Comparison of ENCODE assay signal across 15 cellular contexts in the genomic region with DNA sequence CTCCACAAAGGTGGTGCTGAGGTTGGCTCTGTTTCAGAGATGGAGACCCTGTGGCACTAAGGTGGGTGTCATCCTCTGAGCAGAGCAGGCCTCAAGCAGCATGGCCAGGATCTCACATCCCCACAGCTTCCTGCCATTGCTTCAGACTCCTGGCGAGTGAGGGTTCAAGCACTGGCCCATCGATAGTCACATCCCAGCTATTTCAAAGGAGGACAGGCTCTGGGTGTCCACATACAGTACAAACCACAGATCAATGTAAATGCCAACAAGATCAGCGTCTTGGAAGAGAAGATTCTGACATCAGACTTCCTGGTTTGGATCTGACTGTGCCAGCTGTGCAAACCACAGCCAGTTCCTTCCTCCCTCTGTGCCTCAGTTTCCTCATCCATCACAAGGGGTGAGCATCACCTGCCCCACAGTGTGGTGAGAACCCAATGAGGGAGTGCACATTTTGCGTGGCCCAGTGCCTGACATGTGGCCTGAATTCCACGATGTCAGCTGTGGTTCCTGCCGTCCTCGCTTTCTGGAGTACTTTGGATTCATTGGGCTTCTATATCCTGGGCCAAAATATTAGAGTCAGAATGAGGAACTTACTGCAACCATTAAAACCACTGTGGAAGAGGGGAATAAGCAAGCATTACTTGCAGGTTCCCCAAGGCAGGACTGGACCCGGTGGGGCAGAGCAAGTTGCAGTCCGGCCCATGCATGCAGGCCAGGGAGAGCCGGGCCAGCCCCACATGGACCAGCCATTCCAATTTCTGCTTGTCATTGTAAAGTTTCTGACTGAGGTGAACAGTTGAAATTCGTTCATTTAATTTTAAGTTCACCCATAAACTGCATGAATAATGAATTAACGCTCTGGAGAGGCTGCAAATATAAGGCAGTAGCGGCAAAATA.
A peak's percentile ranks its signal among the peaks of the same experiment; 100 is the strongest.
DNase-seq lines count a peak whose midpoint lies in the region; ATAC-seq and TF ChIP-seq lines count a peak whose summit lies in the region.
"Had no signal": no experiment of that assay in that cellular context is flagged by ENCODE, and none has a peak within 500 bp of the region (broad histone marks: within the 10 kb centered on the region; RNA-seq: fewer than 3 reads in every experiment).

No MANE protein-coding gene starts in this region.

- intact Hi-C loops in Calu3 (cut with micrococcal nuclease; ENCODE audit: unreplicated experiment) (no loop called here), sciatic nerve (cut with DNase I) (no loop called here)

- no peaks in the 10 kb centered on the region for H3K9me3 ChIP-seq in liver (ENCODE audit: control insufficient read depth in 4 of 4, low read length in 3 of 4)
- H3K9me3 ChIP-seq: BE2C had no signal

- no peaks in the 10 kb centered on the region for H3K27me3 ChIP-seq in liver (ENCODE audit: control insufficient read depth in 4 of 4, insufficient read depth in 4 of 4, low read length in 3 of 4)
- H3K27me3 ChIP-seq: BE2C, SJCRH30 had no signal

- H3K27me3 Mint-ChIP-seq in Calu3 (ENCODE audit: unreplicated experiment) (peaks cover 13% of the 10 kb centered on the region), WTC11 (ENCODE audit: low read depth) (0 out of 2 replicates have a peak, but pooled peaks cover 3% of the 10 kb centered on the region)

- H3K4me3 Mint-ChIP-seq in Calu3 (ENCODE audit: low read depth, unreplicated experiment) (no peak overlapping the region), WTC11 (no peak overlapping the region)
- H3K4me3 Mint-ChIP-seq: CD8-positive, alpha-beta memory T cell had no signal

- no peak overlapping the region for H3K9ac ChIP-seq in liver (ENCODE audit: low read depth in 1 of 2, low read length in 2 of 2)

- H3K27ac Mint-ChIP-seq in Calu3 (ENCODE audit: unreplicated experiment) = peak overlapping the region; percentile 69
- H3K27ac Mint-ChIP-seq in WTC11 = no peak overlapping the region
- H3K27ac Mint-ChIP-seq: CD8-positive, alpha-beta memory T cell had no signal

- no peak for TF ChIP-seq CTCF in Calu3 (IDR thresholded peaks at IDR 0.05; ENCODE audit: unreplicated experiment)
- no peak for TF ChIP-seq CTCF in VCaP (conservative IDR thresholded peaks at IDR 0.05)
- no peak for TF ChIP-seq CTCF in liver (IDR thresholded peaks at IDR 0.05; ENCODE audit: low read depth, low read length, missing input control)
- no peak for TF ChIP-seq CTCF in WTC11 (IDR thresholded peaks at IDR 0.05)

- H3K9me3 Mint-ChIP-seq in Calu3 (ENCODE audit: low read depth, unreplicated experiment) = peaks cover 3% of the 10 kb centered on the region
- peaks cover 22% of the 10 kb centered on the region for H3K9me3 Mint-ChIP-seq in WTC11

- no peak for TF ChIP-seq RAD21 in liver (IDR thresholded peaks at IDR 0.05)

- POLR2A ChIA-PET in WTC11 (lab: Charles Lee) = no interaction called here

- peaks cover 6 to 28% (median 23%) of the 10 kb centered on the region in 4 donors for H3K4me1 ChIP-seq in liver (ENCODE audit: control insufficient read depth in 4 of 4, insufficient read depth in 4 of 4, low read length in 3 of 4)
- H3K4me1 ChIP-seq: BE2C had no signal

- ATAC-seq in sciatic nerve (no peak), GM18517 (IDR thresholded peaks at IDR 0.05; ENCODE audit: unreplicated experiment) (no peak), WTC11 (no peak)

- BruUV-seq in Calu3 (replicated peaks; lab: Mats Ljungman, UMichigan) = no TSS peak

- no peaks in the 10 kb centered on the region for H3K36me3 ChIP-seq in liver (ENCODE audit: control insufficient read depth in 4 of 4, insufficient read depth in 3 of 4, low read depth in 1 of 4, low read length in 3 of 4)
- H3K36me3 ChIP-seq: BE2C, SJCRH30 had no signal

- CTCF ChIA-PET in Calu3 (lab: Charles Lee) = interaction anchor here (0.8 kb wide), 1 partner anchor 18 kb away, joined by 3 read pairs; no protein-coding TSS in a partner anchor
- CTCF ChIA-PET in WTC11 (lab: Charles Lee) = no interaction called here

- DNase-seq in Calu3 (no peak), sciatic nerve (ENCODE audit: low spot score) (peak; percentile 49), WTC11 (ENCODE audit: low spot score) (no peak), NCI-H82 treated with DMSO at 0.1 percent for 48 hours (lab: John Stamatoyannopoulos, UW; ENCODE audit: unreplicated experiment) (no peak)
- DNase-seq: BE2C; CD8-positive, alpha-beta memory T cell; KG1; NCI-H1105 treated with DMSO at 0.1 percent for 48 hours; NCI-H187 treated with DMSO at 0.1 percent for 48 hours; NCI-H2171; NCI-H510A; SJCRH30 had no signal

- peaks cover 8% of the 10 kb centered on the region for H3K36me3 Mint-ChIP-seq in Calu3 (ENCODE audit: insufficient read depth, unreplicated experiment)
- peaks cover 6% of the 10 kb centered on the region for H3K36me3 Mint-ChIP-seq in WTC11

- H3K4me1 Mint-ChIP-seq in Calu3 (ENCODE audit: low read depth, unreplicated experiment) = peaks cover 28% of the 10 kb centered on the region
- H3K4me1 Mint-ChIP-seq in WTC11 = peaks cover 9% of the 10 kb centered on the region
- H3K4me1 Mint-ChIP-seq: CD8-positive, alpha-beta memory T cell had no signal

- H3K27ac ChIP-seq in VCaP (0 out of 2 replicates have a peak overlapping the region, but pooled peaks have one; percentile 14), liver (ENCODE audit: low read depth in 1 of 2, low read length in 2 of 2) (peak overlapping the region; percentile 86)
- H3K27ac ChIP-seq: SJCRH30 had no signal

- 91% methylated on average over 13 of the region's 13 CpGs for whole genome bisulfite sequencing in liver

- no peak overlapping the region for H3K4me3 ChIP-seq in liver (ENCODE audit: low read depth in 1 of 3, low read length in 3 of 3)
- H3K4me3 ChIP-seq: SJCRH30 had no signal

TF ChIP-seq in liver, 16 proteins besides CTCF, POLR2A, EP300 and RAD21 (continues in another document):
- TF ChIP-seq TAF1 (conservative IDR thresholded peaks at IDR 0.05) (no peak), FOXA2 (IDR thresholded peaks at IDR 0.05) (no peak), GABPA (IDR thresholded peaks at IDR 0.05 in 1 of 2, conservative IDR thresholded peaks at IDR 0.05 in 1 of 2) (no peak), EGR1 (IDR thresholded peaks at IDR 0.05; ENCODE audit: low read depth in 2 of 2) (no peak), HNF4G (IDR thresholded peaks at IDR 0.05) (no peak)
- TF ChIP-seq, protein P1, sequence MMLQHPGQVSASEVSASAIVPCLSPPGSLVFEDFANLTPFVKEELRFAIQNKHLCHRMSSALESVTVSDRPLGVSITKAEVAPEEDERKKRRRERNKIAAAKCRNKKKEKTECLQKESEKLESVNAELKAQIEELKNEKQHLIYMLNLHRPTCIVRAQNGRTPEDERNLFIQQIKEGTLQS (IDR thresholded peaks at IDR 0.05) = no peak

TF ChIP-seq in WTC11, 78 proteins besides CTCF, POLR2A, EP300 and RAD21 (continues in another document):
- TF ChIP-seq, protein P2, sequence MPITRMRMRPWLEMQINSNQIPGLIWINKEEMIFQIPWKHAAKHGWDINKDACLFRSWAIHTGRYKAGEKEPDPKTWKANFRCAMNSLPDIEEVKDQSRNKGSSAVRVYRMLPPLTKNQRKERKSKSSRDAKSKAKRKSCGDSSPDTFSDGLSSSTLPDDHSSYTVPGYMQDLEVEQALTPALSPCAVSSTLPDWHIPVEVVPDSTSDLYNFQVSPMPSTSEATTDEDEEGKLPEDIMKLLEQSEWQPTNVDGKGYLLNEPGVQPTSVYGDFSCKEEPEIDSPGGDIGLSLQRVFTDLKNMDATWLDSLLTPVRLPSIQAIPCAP (CRISPR knock-in tag; IDR thresholded peaks at IDR 0.05) = no peak
- TF ChIP-seq, protein P3, sequence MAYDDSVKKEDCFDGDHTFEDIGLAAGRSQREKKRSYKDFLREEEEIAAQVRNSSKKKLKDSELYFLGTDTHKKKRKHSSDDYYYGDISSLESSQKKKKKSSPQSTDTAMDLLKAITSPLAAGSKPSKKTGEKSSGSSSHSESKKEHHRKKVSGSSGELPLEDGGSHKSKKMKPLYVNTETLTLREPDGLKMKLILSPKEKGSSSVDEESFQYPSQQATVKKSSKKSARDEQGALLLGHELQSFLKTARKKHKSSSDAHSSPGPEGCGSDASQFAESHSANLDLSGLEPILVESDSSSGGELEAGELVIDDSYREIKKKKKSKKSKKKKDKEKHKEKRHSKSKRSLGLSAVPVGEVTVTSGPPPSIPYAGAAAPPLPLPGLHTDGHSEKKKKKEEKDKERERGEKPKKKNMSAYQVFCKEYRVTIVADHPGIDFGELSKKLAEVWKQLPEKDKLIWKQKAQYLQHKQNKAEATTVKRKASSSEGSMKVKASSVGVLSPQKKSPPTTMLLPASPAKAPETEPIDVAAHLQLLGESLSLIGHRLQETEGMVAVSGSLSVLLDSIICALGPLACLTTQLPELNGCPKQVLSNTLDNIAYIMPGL (CRISPR knock-in tag; IDR thresholded peaks at IDR 0.05) = no peak
- TF ChIP-seq, protein P4, sequence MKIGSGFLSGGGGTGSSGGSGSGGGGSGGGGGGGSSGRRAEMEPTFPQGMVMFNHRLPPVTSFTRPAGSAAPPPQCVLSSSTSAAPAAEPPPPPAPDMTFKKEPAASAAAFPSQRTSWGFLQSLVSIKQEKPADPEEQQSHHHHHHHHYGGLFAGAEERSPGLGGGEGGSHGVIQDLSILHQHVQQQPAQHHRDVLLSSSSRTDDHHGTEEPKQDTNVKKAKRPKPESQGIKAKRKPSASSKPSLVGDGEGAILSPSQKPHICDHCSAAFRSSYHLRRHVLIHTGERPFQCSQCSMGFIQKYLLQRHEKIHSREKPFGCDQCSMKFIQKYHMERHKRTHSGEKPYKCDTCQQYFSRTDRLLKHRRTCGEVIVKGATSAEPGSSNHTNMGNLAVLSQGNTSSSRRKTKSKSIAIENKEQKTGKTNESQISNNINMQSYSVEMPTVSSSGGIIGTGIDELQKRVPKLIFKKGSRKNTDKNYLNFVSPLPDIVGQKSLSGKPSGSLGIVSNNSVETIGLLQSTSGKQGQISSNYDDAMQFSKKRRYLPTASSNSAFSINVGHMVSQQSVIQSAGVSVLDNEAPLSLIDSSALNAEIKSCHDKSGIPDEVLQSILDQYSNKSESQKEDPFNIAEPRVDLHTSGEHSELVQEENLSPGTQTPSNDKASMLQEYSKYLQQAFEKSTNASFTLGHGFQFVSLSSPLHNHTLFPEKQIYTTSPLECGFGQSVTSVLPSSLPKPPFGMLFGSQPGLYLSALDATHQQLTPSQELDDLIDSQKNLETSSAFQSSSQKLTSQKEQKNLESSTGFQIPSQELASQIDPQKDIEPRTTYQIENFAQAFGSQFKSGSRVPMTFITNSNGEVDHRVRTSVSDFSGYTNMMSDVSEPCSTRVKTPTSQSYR (CRISPR knock-in tag; IDR thresholded peaks at IDR 0.05) = no peak
- no peak for TF ChIP-seq NFYB (CRISPR knock-in tag; conservative IDR thresholded peaks at IDR 0.05; ENCODE audit: low read depth)
